24 cellular contexts compared by ENCODE assay signal in genomic region chr13:31198524-31198923, GRCh38. TPM values are rescaled to one million over a fixed set of nuclear protein-coding genes. Genes with fewer than 3 reads are reported as not detected.
DNase-seq lines count a peak whose midpoint lies in the region; ATAC-seq, FAIRE-seq and TF ChIP-seq lines count a peak whose summit lies in the region.
"Had no signal": no experiment of that assay in that cellular context is flagged by ENCODE, and none has a peak within 500 bp of the region (broad histone marks: within the 10 kb centered on the region; RNA-seq: fewer than 3 reads in every experiment).

No MANE protein-coding gene starts in this region.

- no peak for TF ChIP-seq EP300 in Ishikawa (IDR thresholded peaks at IDR 0.05; ENCODE audit: borderline replicate concordance)
- no peak for TF ChIP-seq EP300 in K562 (IDR thresholded peaks at IDR 0.05; ENCODE audit: low read length)

- peak overlapping the region; percentile 1 for H3K4me3 Mint-ChIP-seq in T-helper 1 cell treated with Interleukin-12 subunit alpha and Interleukin-12 subunit beta and Interleukin-4 antibody, amounts not matched to agents 30 μg/mL and 1 μg/mL, for 36 hours
- peak overlapping the region; percentile 85 for H3K4me3 Mint-ChIP-seq in neural crest cell

- WGBS in K562 (ENCODE audit: insufficient coverage, low coverage, missing lambda C conversion rate): 67% methylated on average over 3 of the region's 3 CpGs

- no TSS peak for BruUV-seq in K562 (replicated peaks; lab: Mats Ljungman, UMichigan)

- H3K9me1 ChIP-seq in K562 (ENCODE audit: control insufficient read depth, insufficient read depth, low read length): no peaks in the 10 kb centered on the region

- no peak for TF ChIP-seq POLR2A in K562 (conservative IDR thresholded peaks at IDR 0.05)

- DNase-seq in T-helper 1 cell (no peak), K562 (ENCODE audit: extremely low read depth in 1 of 4, low spot score in 3 of 4) (no peak), neural crest cell (ENCODE audit: low read depth, low spot score) (no peak), DMS53 treated with DMSO at 0.1 percent for 48 hours (lab: John Stamatoyannopoulos, UW; ENCODE audit: unreplicated experiment) (no peak), left lung (no peak)
- DNase-seq: ACHN; activated naive CD4-positive, alpha-beta T cell treated with Interleukin-2 at 50 U/mL for 16 hours; activated T-cell treated with anti-CD3 and anti-CD28 coated beads, Interleukin-2, amount 50 U/mL, for 4 hours; anterior cingulate cortex; caudate nucleus; NCI-H1436 treated with DMSO at 0.1 percent for 48 hours; NCI-H69; stimulated activated CD4-positive, alpha-beta T cell treated with anti-CD3 and anti-CD28 coated beads, Interleukin-1b, Interleukin-23, amount 100 ng/mL, for 48 hours had no signal

- H3K27ac Mint-ChIP-seq in T-helper 1 cell treated with Interleukin-12 subunit alpha and Interleukin-12 subunit beta and Interleukin-4 antibody, amounts not matched to agents 30 μg/mL and 1 μg/mL, for 36 hours: no peak overlapping the region
- no peak overlapping the region for H3K27ac Mint-ChIP-seq in neural crest cell (ENCODE audit: unreplicated experiment)
- H3K27ac Mint-ChIP-seq: CD14-positive monocyte had no signal

- no peak overlapping the region for H3K4me2 ChIP-seq in K562 (ENCODE audit: insufficient read depth, low read length)

- ATAC-seq in K562 (no peak), GM21390 (IDR thresholded peaks at IDR 0.05; ENCODE audit: unreplicated experiment) (no peak), left lung (no peak)
- ATAC-seq: activated T-cell treated with anti-CD3 and anti-CD28 coated beads, Interleukin-2, amount 50 U/mL, for 4 hours; GM12878; left lobe of liver; Right ventricle myocardium inferior had no signal

- intact Hi-C loops in K562 (cut with micrococcal nuclease): loop anchor here (10.0 kb wide), 1 partner anchor 226 kb away; no protein-coding TSS in a partner anchor
- intact Hi-C loops in left lung (cut with DNase I): no loop called here

- TF ChIP-seq CTCF in K562 (IDR thresholded peaks at IDR 0.05 in 2 of 3, conservative IDR thresholded peaks at IDR 0.05 in 1 of 3; ENCODE audit: insufficient read depth in 2 of 3, low read depth in 1 of 3, low read length in 3 of 3): no peak
- no peak for TF ChIP-seq CTCF in neural crest cell (conservative IDR thresholded peaks at IDR 0.05)
- no peak for TF ChIP-seq CTCF in left lung (IDR thresholded peaks at IDR 0.05)

- CTCF ChIA-PET in K562 (lab: Yijun Ruan, JAX; ENCODE audit: low intra/inter-chr PET ratio): no interaction called here

- peaks cover 11% of the 10 kb centered on the region for H3K4me1 Mint-ChIP-seq in T-helper 1 cell treated with Interleukin-12 subunit alpha and Interleukin-12 subunit beta and Interleukin-4 antibody, amounts not matched to agents 30 μg/mL and 1 μg/mL, for 36 hours (ENCODE audit: low read depth)
- H3K4me1 Mint-ChIP-seq in neural crest cell: peaks cover 18% of the 10 kb centered on the region

- H3K36me3 Mint-ChIP-seq in T-helper 1 cell treated with Interleukin-12 subunit alpha and Interleukin-12 subunit beta and Interleukin-4 antibody, amounts not matched to agents 30 μg/mL and 1 μg/mL, for 36 hours (ENCODE audit: low read depth): no peaks in the 10 kb centered on the region
- H3K36me3 Mint-ChIP-seq in neural crest cell (ENCODE audit: low read depth): no peaks in the 10 kb centered on the region
- H3K36me3 Mint-ChIP-seq: CD14-positive monocyte had no signal

- H3K4me3 ChIP-seq in K562 (no peak overlapping the region), left lung (no peak overlapping the region)
- H3K4me3 ChIP-seq: GM12878, prostate gland had no signal

- H3K79me2 ChIP-seq in K562 (ENCODE audit: control insufficient read depth, insufficient read depth, low read length): peaks cover 5% of the 10 kb centered on the region; the same call in 2 of the 3 replicates

- peaks cover 5 to 12% of the 10 kb centered on the region in 2 experiments; a peak in 4 of 5 replicates for H3K4me1 ChIP-seq in K562 (replicated peaks in 1 of 2; ENCODE audit: control insufficient read depth in 2 of 2, insufficient read depth in 2 of 2, low read length in 2 of 2)
- peaks cover 0 to 24% of the 10 kb centered on the region in 2 donors for H3K4me1 ChIP-seq in left lung
- H3K4me1 ChIP-seq: prostate gland had no signal

- H3K9me3 ChIP-seq in K562 (replicated peaks; ENCODE audit: control insufficient read depth, insufficient read depth, low read depth, low read length) (0 out of 2 replicates have a peak, but pooled peaks cover 2% of the 10 kb centered on the region), left lung (no peaks in the 10 kb centered on the region)
- H3K9me3 ChIP-seq: prostate gland, suprapubic skin had no signal

- H3K27me3 ChIP-seq in K562 (ENCODE audit: control insufficient read depth in 2 of 2, insufficient read depth in 2 of 2, low read length in 2 of 2): no peaks in the 10 kb centered on the region; a peak in 1 of 5 replicates
- no peaks in the 10 kb centered on the region for H3K27me3 ChIP-seq in left lung
- H3K27me3 ChIP-seq: suprapubic skin had no signal

- FAIRE-seq in K562 (lab: Jason Lieb, UNC): no peak
- FAIRE-seq: GM12878, GM19239 had no signal

- POLR2A ChIA-PET in K562 (lab: Yijun Ruan, JAX): no interaction called here

- TF ChIP-seq RAD21 in Ishikawa (IDR thresholded peaks at IDR 0.05; ENCODE audit: low read depth) (no peak), K562 (CRISPR knock-in tag; conservative IDR thresholded peaks at IDR 0.05 in 1 of 2, IDR thresholded peaks at IDR 0.05 in 1 of 2) (no peak)

- H2AFZ ChIP-seq in K562 (ENCODE audit: low read depth, low read length): no peak overlapping the region

- no peaks in the 10 kb centered on the region for H4K20me1 ChIP-seq in K562 (replicated peaks; ENCODE audit: control insufficient read depth, insufficient read depth, low read length)

- in situ Hi-C loops in K562 (cut with MboI): no loop called here

- no peak overlapping the region for H3K9ac ChIP-seq in K562 (ENCODE audit: insufficient read depth in 1 of 2, low read depth in 2 of 2, low read length in 2 of 2)

- H3K27ac ChIP-seq in K562 (ENCODE audit: extremely low read depth, low read depth, low read length) (no peak overlapping the region), left lung (no peak overlapping the region)
- H3K27ac ChIP-seq: prostate gland, skin epidermis, suprapubic skin had no signal

- H3K36me3 ChIP-seq in K562 (ENCODE audit: control insufficient read depth, insufficient read depth, low read length) (no peaks in the 10 kb centered on the region), left lung (no peaks in the 10 kb centered on the region)
- H3K36me3 ChIP-seq: prostate gland, suprapubic skin had no signal

- H3K27me3 Mint-ChIP-seq in T-helper 1 cell treated with Interleukin-12 subunit alpha and Interleukin-12 subunit beta and Interleukin-4 antibody, amounts not matched to agents 30 μg/mL and 1 μg/mL, for 36 hours (ENCODE audit: low read depth): peaks cover 7% of the 10 kb centered on the region
- no peaks in the 10 kb centered on the region for H3K27me3 Mint-ChIP-seq in neural crest cell (ENCODE audit: low read depth)

- no peaks in the 10 kb centered on the region for H3K9me3 Mint-ChIP-seq in T-helper 1 cell treated with Interleukin-12 subunit alpha and Interleukin-12 subunit beta and Interleukin-4 antibody, amounts not matched to agents 30 μg/mL and 1 μg/mL, for 36 hours
- no peaks in the 10 kb centered on the region for H3K9me3 Mint-ChIP-seq in neural crest cell
- H3K9me3 Mint-ChIP-seq: activated T-cell treated with anti-CD3 and anti-CD28 coated beads, Interleukin-2, amount 50 U/mL, for 4 hours; CD14-positive monocyte had no signal

TF ChIP-seq in Ishikawa, 13 proteins besides CTCF, POLR2A, EP300 and RAD21 (continues in another document):
- TF ChIP-seq NFIC (IDR thresholded peaks at IDR 0.05): no peak

RNA-seq across cellular contexts. Expression of gene B3GLCT, which starts 1.3 kb away (rescaled TPM):
- 2.7 and 4.9 TPM in 2 replicates for total RNA-seq in K562 (2011; cell fraction: chromatin; rRNA removed; ENCODE audit: low replicate concordance)
- 3.3 TPM in 2 replicates for total RNA-seq in K562 (2011; cell fraction: nucleolus; rRNA removed)
- 4.6 and 6.6 TPM in 2 replicates for total RNA-seq in K562 (2011; cell fraction: nucleoplasm; rRNA removed)
- total RNA-seq in K562 (2014; rRNA removed) (2.2 and 3.1 TPM in 2 replicates), K562 (2014; rRNA removed; fragmentation: Illumina TruSeq; extraction: Trizol) (4.8 and 5.1 TPM in 2 replicates), K562 (2015; rRNA removed; fragmentation: Illumina TruSeq; extraction: Trizol) (4.1 and 4.8 TPM in 2 replicates), K562 (2021) (3.5 TPM in 2 replicates), neural crest cell (15.1 and 16.8 TPM in 2 replicates), left lung (1 to 10 TPM; 6.5 to 6.9 TPM)
- polyA plus RNA-seq in K562 (2011; rRNA removed) (1.6 and 2.8 TPM in 2 replicates), K562 (2014; fragmentation: Illumina TruSeq; extraction: Trizol) (3.0 and 3.6 TPM in 2 replicates), K562 (2014; fragmentation: Nextera tagmentation; extraction: Ambion mirVana) (1 to 10 TPM; 1.1 to 1.5 TPM), K562 (2014; rRNA removed) (2.4 and 2.9 TPM in 2 replicates)
- polyA plus RNA-seq in K562 (2011; cell fraction: cytosol; rRNA removed): 0.86 and 1.3 TPM in 2 replicates
- polyA plus RNA-seq in K562 (2011; cell fraction: nucleus; rRNA removed): 1.5 and 1.6 TPM in 2 replicates
- polyA plus RNA-seq in K562 (2012): 2.2 and 2.5 TPM in 2 replicates
- 4.0 and 4.3 TPM in 2 replicates for polyA minus RNA-seq in K562 (2011; rRNA and poly(A)+ RNA removed)
- 1.6 and 1.9 TPM in 2 replicates for polyA minus RNA-seq in K562 (2011; cell fraction: cytosol; rRNA and poly(A)+ RNA removed)
- polyA minus RNA-seq in K562 (2011; cell fraction: nucleus; rRNA and poly(A)+ RNA removed): 1.5 and 2.6 TPM in 2 replicates

RNA-seq across cellular contexts. Expression of gene HSPH1, which starts 36.8 kb away (rescaled TPM):
- 14.4 and 53.8 TPM in 2 replicates for total RNA-seq in K562 (2011; cell fraction: chromatin; rRNA removed; ENCODE audit: low replicate concordance)
- total RNA-seq in K562 (2011; cell fraction: nucleolus; rRNA removed): 8.6 and 8.7 TPM in 2 replicates
- total RNA-seq in K562 (2011; cell fraction: nucleoplasm; rRNA removed): 17.5 and 33.6 TPM in 2 replicates
- total RNA-seq in K562 (2014; rRNA removed) (60.8 and 64.7 TPM in 2 replicates), K562 (2014; rRNA removed; fragmentation: Illumina TruSeq; extraction: Trizol) (100 and 105 TPM in 2 replicates), K562 (2015; rRNA removed; fragmentation: Illumina TruSeq; extraction: Trizol) (102 and 104 TPM in 2 replicates), K562 (2021) (103 and 107 TPM in 2 replicates), neural crest cell (132 and 146 TPM in 2 replicates), left lung (100 to 1,000 TPM in 1 of 2 donors, 10 to 100 TPM in 1; 92.7 to 122 TPM)
- polyA plus RNA-seq in K562 (2011; rRNA removed) (35.9 and 61.4 TPM in 2 replicates), K562 (2014; fragmentation: Illumina TruSeq; extraction: Trizol) (82.3 and 104 TPM in 2 replicates), K562 (2014; fragmentation: Nextera tagmentation; extraction: Ambion mirVana) (10 to 100 TPM; 34.6 to 53.4 TPM), K562 (2014; rRNA removed) (57.7 and 76.0 TPM in 2 replicates)
- 11.2 and 11.6 TPM in 2 replicates for polyA plus RNA-seq in K562 (2011; cell fraction: cytosol; rRNA removed)
- polyA plus RNA-seq in K562 (2011; cell fraction: nucleus; rRNA removed): 16.8 and 20.0 TPM in 2 replicates
- polyA plus RNA-seq in K562 (2012): 34.8 and 97.5 TPM in 2 replicates
- polyA minus RNA-seq in K562 (2011; rRNA and poly(A)+ RNA removed): 65.6 and 75.7 TPM in 2 replicates
- 25.3 and 36.4 TPM in 2 replicates for polyA minus RNA-seq in K562 (2011; cell fraction: cytosol; rRNA and poly(A)+ RNA removed)
- 26.0 and 47.8 TPM in 2 replicates for polyA minus RNA-seq in K562 (2011; cell fraction: nucleus; rRNA and poly(A)+ RNA removed)
